Comparison of ENCODE assay signal across 4 cellular contexts in genomic region chr19:51142809-51143475, GRCh38. TPM values are rescaled to one million over a fixed set of nuclear protein-coding genes. Genes with fewer than 3 reads are reported as not detected.
"Had no signal": no experiment of that assay in that cellular context is flagged by ENCODE, and none has a peak within 500 bp of the region (broad histone marks: within the 10 kb centered on the region; RNA-seq: fewer than 3 reads in every experiment).

No MANE protein-coding gene starts in this region.

RNA-seq across cellular contexts. Expression of gene SIGLEC7, which starts 0.8 kb away (rescaled TPM):
- total RNA-seq: activated CD8-positive, alpha-beta T cell treated with anti-CD3 and anti-CD28 coated beads for 36 hours; NCI-H460; PC-9; SK-MEL-5 had no signal

RNA-seq across cellular contexts. Expression of gene SIGLEC9, which starts 18.2 kb away (rescaled TPM):
- total RNA-seq: NCI-H460, PC-9, SK-MEL-5 had no signal
